ENCODE assay signal across 24 cellular contexts in genomic region chr12:85283560-85283959, GRCh38. TPM values are rescaled to one million over a fixed set of nuclear protein-coding genes. Genes with fewer than 3 reads are reported as not detected.
"Had no signal": no experiment of that assay in that cellular context is flagged by ENCODE, and none has a peak within 500 bp of the region (broad histone marks: within the 10 kb centered on the region; RNA-seq: fewer than 3 reads in every experiment).

No MANE protein-coding gene starts in this region.

- H3K4me1 ChIP-seq: colonic mucosa had no signal

- H3K36me3 ChIP-seq: colonic mucosa, tibial artery had no signal

- H3K9me3 ChIP-seq: colonic mucosa, tibial artery had no signal

- H3K27ac ChIP-seq: colonic mucosa, epithelial cell of prostate, tibial artery had no signal

- DNase-seq: activated CD4-positive, alpha-beta T cell treated with anti-CD3 and anti-CD28 coated beads, Interleukin-2, amount 10 ng/mL, durations not matched to agents 24 days and 14 days; activated CD8-positive, alpha-beta memory T cell treated with anti-CD3 and anti-CD28 coated beads, Interleukin-2, amount 50 U/mL, for 4 hours; activated CD8-positive, alpha-beta T cell treated with anti-CD3 and anti-CD28 coated beads, Interleukin-2, amount 10 ng/mL, durations not matched to agents 7 days and 5 days; activated effector memory CD4-positive, alpha-beta T cell treated with Interleukin-2 at 50 U/mL for 16 hours; activated naive CD4-positive, alpha-beta T cell treated with anti-CD3 and anti-CD28 coated beads, Interleukin-2, amount 10 ng/mL, durations not matched to agents 7 days and 5 days; activated naive CD8-positive, alpha-beta T cell treated with anti-CD3 and anti-CD28 coated beads, Interleukin-2, amount 50 U/mL, for 24 hours; activated T-cell treated with anti-CD3 and anti-CD28 coated beads, Interleukin-2, amount 50 U/mL, for 48 hours; anterior cingulate cortex; central memory CD4-positive, alpha-beta T cell; colonic mucosa; endodermal cell; foreskin fibroblast; kidney; midbrain; stimulated activated CD4-positive, alpha-beta T cell treated with anti-CD3 and anti-CD28 coated beads, Interleukin-12 subunit alpha, Interleukin-12 subunit beta, amount 100 ng/mL, for 4 hours; stimulated activated CD4-positive, alpha-beta T cell treated with anti-CD3 and anti-CD28 coated beads, Interleukin-1b, Interleukin-23, amount 100 ng/mL, for 48 hours; stimulated activated CD8-positive, alpha-beta memory T cell treated with anti-CD3 and anti-CD28 coated beads, Interleukin-4, amount 100 ng/mL, for 48 hours; stimulated activated naive CD4-positive, alpha-beta T cell; tibial artery had no signal

- H3K4me3 ChIP-seq: colonic mucosa, lung, tibial artery had no signal

RNA-seq across cellular contexts. Expression of gene ALX1, which starts 3.5 kb away (rescaled TPM):
- total RNA-seq: activated CD4-positive, alpha-beta T cell treated with anti-CD3 and anti-CD28 coated beads, Interleukin-2, amount 10 ng/mL, durations not matched to agents 24 days and 14 days; activated CD8-positive, alpha-beta T cell treated with anti-CD3 and anti-CD28 coated beads, Interleukin-2, amount 10 ng/mL, durations not matched to agents 7 days and 5 days; colonic mucosa; left lobe of liver; omental fat pad; posterior vena cava had no signal
